In the genomic region with DNA sequence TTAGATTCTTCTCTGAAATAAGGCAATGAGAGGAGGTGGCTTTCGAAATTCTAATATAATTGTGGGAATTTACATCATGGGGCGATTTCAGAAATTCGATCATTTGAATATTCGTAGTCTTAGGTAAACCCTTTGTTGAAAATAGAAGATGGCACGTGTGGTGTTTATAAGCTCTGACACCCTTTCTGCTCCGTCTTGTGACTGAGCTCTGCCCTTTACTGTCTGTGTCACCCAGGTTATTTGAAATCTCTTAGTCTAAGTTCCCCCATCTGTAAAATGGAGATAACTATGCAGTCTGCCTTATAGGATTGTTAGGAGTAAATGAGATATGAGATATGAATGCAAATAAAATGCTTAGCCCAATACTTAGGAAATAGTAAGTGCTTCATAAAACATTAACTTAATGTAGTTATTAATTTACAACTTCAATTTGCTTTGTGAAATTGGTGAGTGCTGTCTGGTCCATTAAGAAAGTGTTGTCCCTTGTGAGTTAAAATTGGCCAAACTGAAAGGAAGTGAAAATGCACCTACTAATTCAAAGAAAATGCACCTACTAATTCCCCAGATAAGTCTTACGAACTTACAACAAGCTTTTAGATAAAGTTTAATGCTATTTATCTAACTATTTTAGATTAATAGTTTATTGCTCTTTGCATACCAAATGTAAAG, we compare ENCODE assay signal across 8 cellular contexts. TPM values are rescaled to one million over a fixed set of nuclear protein-coding genes. Genes with fewer than 3 reads are reported as not detected.
DNase-seq lines count a peak whose midpoint lies in the region; ATAC-seq and TF ChIP-seq lines count a peak whose summit lies in the region.

No MANE protein-coding gene starts in this region.

- H3K9me3 Mint-ChIP-seq in activated naive CD8-positive, alpha-beta T cell treated with anti-CD3 and anti-CD28 coated beads for 36 hours, result no peaks in the 10 kb centered on the region

- H3K36me3 ChIP-seq in DND-41 (ENCODE audit: insufficient read depth, low read length), result no peaks in the 10 kb centered on the region
- H3K36me3 ChIP-seq in mesodermal cell (ENCODE audit: control insufficient read depth, insufficient read depth, low read length), result no peaks in the 10 kb centered on the region

- H3K79me2 ChIP-seq in DND-41 (ENCODE audit: insufficient read depth, low read length), result no peaks in the 10 kb centered on the region

- H3K27me3 Mint-ChIP-seq in activated naive CD8-positive, alpha-beta T cell treated with anti-CD3 and anti-CD28 coated beads for 36 hours, result peaks cover 51% of the 10 kb centered on the region

- H3K27me3 ChIP-seq in DND-41 (ENCODE audit: insufficient read depth, low read length, poor library complexity), result peaks cover 57% of the 10 kb centered on the region

- intact Hi-C loops in head of caudate nucleus (cut with DNase I), result no loop called here

- H3K4me1 ChIP-seq in DND-41 (ENCODE audit: insufficient read depth, low read length), result peaks cover 17% of the 10 kb centered on the region
- peaks cover 7% of the 10 kb centered on the region for H3K4me1 ChIP-seq in mesodermal cell (ENCODE audit: control insufficient read depth, insufficient read depth, low read length, poor library complexity, severe bottlenecking)

- no peak for TF ChIP-seq CTCF in DND-41 (IDR thresholded peaks at IDR 0.05; ENCODE audit: borderline replicate concordance, extremely low read depth, low read length, poor library complexity, severe bottlenecking)

- H3K27ac ChIP-seq in DND-41 (ENCODE audit: low read length) (no peak overlapping the region), mesodermal cell (ENCODE audit: low read depth, low read length, severe bottlenecking) (no peak overlapping the region)

- WGBS in mesodermal cell (ENCODE audit: insufficient coverage in 2 of 2), 2 experiments, result 40 to 63% methylated on average over 2 to 5 of the region's 7 CpGs

- ATAC-seq in DND-41 (ENCODE audit: insufficient read depth, low read depth), result no peak
- peak; percentile 14 for ATAC-seq in HG02759 (IDR thresholded peaks at IDR 0.05; ENCODE audit: unreplicated experiment)
- no peak for ATAC-seq in GM18858 (IDR thresholded peaks at IDR 0.05; ENCODE audit: unreplicated experiment)

- no peaks in the 10 kb centered on the region; the same call in 1 of the 2 replicates for H4K20me1 ChIP-seq in DND-41 (ENCODE audit: insufficient read depth, low read length)

- H3K4me3 ChIP-seq in DND-41 (ENCODE audit: low read depth in 1 of 2, low read length in 2 of 2) (no peak overlapping the region), mesodermal cell (ENCODE audit: extremely low read depth, insufficient read depth, low read length, poor library complexity, severe bottlenecking) (peak overlapping the region; percentile 46)

- H3K4me1 Mint-ChIP-seq in activated naive CD8-positive, alpha-beta T cell treated with anti-CD3 and anti-CD28 coated beads for 36 hours, result peaks cover 40% of the 10 kb centered on the region

- peak overlapping the region; percentile 73; the same call in 1 of the 2 replicates for H3K4me2 ChIP-seq in DND-41 (ENCODE audit: insufficient read depth, low read length)

- peak overlapping the region; percentile 90 for H3K27ac Mint-ChIP-seq in activated naive CD8-positive, alpha-beta T cell treated with anti-CD3 and anti-CD28 coated beads for 36 hours

- no peaks in the 10 kb centered on the region for H3K36me3 Mint-ChIP-seq in activated naive CD8-positive, alpha-beta T cell treated with anti-CD3 and anti-CD28 coated beads for 36 hours

- no peak for DNase-seq in DND-41
- no peak for DNase-seq in activated naive CD8-positive, alpha-beta T cell treated with anti-CD3 and anti-CD28 coated beads for 36 hours
- no peak for DNase-seq in activated CD8-positive, alpha-beta memory T cell treated with anti-CD3 and anti-CD28 coated beads, Interleukin-2, amount 50 U/mL, for 4 hours
- no peak for DNase-seq in AG20443 (ENCODE audit: low spot score)
- DNase-seq in head of caudate nucleus, result no peak

- H3K9ac ChIP-seq in DND-41 (ENCODE audit: low read depth, low read length), result no peak overlapping the region

- H3K9me3 ChIP-seq in DND-41 (ENCODE audit: insufficient read depth, low read length, severe bottlenecking), result no peaks in the 10 kb centered on the region
- no peaks in the 10 kb centered on the region for H3K9me3 ChIP-seq in mesodermal cell (ENCODE audit: control insufficient read depth, low read length)

- H3K4me3 Mint-ChIP-seq in activated naive CD8-positive, alpha-beta T cell treated with anti-CD3 and anti-CD28 coated beads for 36 hours, result peak overlapping the region; percentile 92

- no peak overlapping the region for H2AFZ ChIP-seq in DND-41 (ENCODE audit: low read depth, low read length)

RNA-seq across cellular contexts. Expression of gene BMAL2, which starts 1.6 kb away (rescaled TPM):
- 10 to 100 TPM; 10.8 to 13.3 TPM for total RNA-seq in activated naive CD8-positive, alpha-beta T cell treated with anti-CD3 and anti-CD28 coated beads for 36 hours
- polyA plus RNA-seq in mesodermal cell (2013, experiment 1 of 2), result 2.0 TPM
- 2.9 TPM for polyA plus RNA-seq in mesodermal cell (2013, experiment 2 of 2)
